ENCODE assay signal across 13 cellular contexts in genomic region chr17:259341-259976, GRCh38.
A peak's percentile ranks its signal among the peaks of the same experiment; 100 is the strongest.
DNase-seq lines count a peak whose midpoint lies in the region; ATAC-seq and TF ChIP-seq lines count a peak whose summit lies in the region.
"Had no signal": no experiment of that assay in that cellular context is flagged by ENCODE, and none has a peak within 500 bp of the region (broad histone marks: within the 10 kb centered on the region; RNA-seq: fewer than 3 reads in every experiment).

No MANE protein-coding gene starts in this region.

- peaks cover 0 to 6% of the 10 kb centered on the region in 2 donors for H3K27me3 Mint-ChIP-seq in natural killer cell (ENCODE audit: low read depth in 2 of 2)

- H3K36me3 ChIP-seq in HUES64 (ENCODE audit: insufficient read depth, low read length) (no peaks in the 10 kb centered on the region), tibial nerve (peaks cover 0 to 8% (median 0%) of the 10 kb centered on the region in 3 donors)

- H3K9ac ChIP-seq in HUES64 (ENCODE audit: low read depth, low read length), result no peak overlapping the region

- H3K27me3 ChIP-seq in HUES64 (ENCODE audit: insufficient read depth, low read length) (peaks cover 6% of the 10 kb centered on the region; the same call in 1 of the 2 replicates), tibial nerve (no peaks in the 10 kb centered on the region)

- H3K4me1 ChIP-seq in HUES64 (ENCODE audit: insufficient read depth, low read length), result peaks cover 14% of the 10 kb centered on the region; the same call in 1 of the 2 replicates
- no peaks in the 10 kb centered on the region for H3K4me1 ChIP-seq in tibial nerve
- H3K4me1 ChIP-seq: psoas muscle had no signal

- H3K4me1 Mint-ChIP-seq in natural killer cell, result peaks cover 0 to 9% of the 10 kb centered on the region in 2 donors

- ATAC-seq in sciatic nerve (no peak), natural killer cell (no peak), HG02571 (IDR thresholded peaks at IDR 0.05; ENCODE audit: unreplicated experiment) (no peak)
- ATAC-seq: psoas muscle had no signal

- 26% methylated on average over 22 of the region's 22 CpGs for WGBS in HUES64
- 49 to 52% methylated on average over 22 of the region's 22 CpGs for WGBS in tibial nerve, 2 donors

- TF ChIP-seq CTCF in natural killer cell (IDR thresholded peaks at IDR 0.05) (no peak), tibial nerve (IDR thresholded peaks at IDR 0.05) (no peak)

- no peaks in the 10 kb centered on the region for H3K36me3 Mint-ChIP-seq in natural killer cell

- no peak overlapping the region for H3K4me3 Mint-ChIP-seq in natural killer cell

- no peak for TF ChIP-seq EP300 in tibial nerve (IDR thresholded peaks at IDR 0.05)

- H3K9me3 Mint-ChIP-seq in natural killer cell, result no peaks in the 10 kb centered on the region

- peak overlapping the region; percentile 61; the same call in 1 of the 2 replicates for H3K27ac ChIP-seq in HUES64 (ENCODE audit: low read depth, low read length)
- no peak overlapping the region for H3K27ac ChIP-seq in tibial nerve
- H3K27ac ChIP-seq: C4-2B, psoas muscle had no signal

- H3K4me3 ChIP-seq in HUES64 (ENCODE audit: low read length) (no peak overlapping the region), tibial nerve (no peak overlapping the region)
- H3K4me3 ChIP-seq: heart right ventricle, psoas muscle had no signal

- H3K27ac Mint-ChIP-seq in natural killer cell, result no peak overlapping the region

- peak; percentile 51 for DNase-seq in G401 (ENCODE audit: low spot score)
- peak; percentile 71 for DNase-seq in iPS DF 19.7 (ENCODE audit: low read depth, low spot score)
- peak; percentile 34 for DNase-seq in sciatic nerve (ENCODE audit: low spot score)
- no peak for DNase-seq in natural killer cell
- no peak for DNase-seq in tibial nerve (ENCODE audit: low spot score in 2 of 2)
- DNase-seq: heart right ventricle; MM.1S; NCI-H2107; psoas muscle; stimulated activated CD4-positive, alpha-beta T cell treated with anti-CD3 and anti-CD28 coated beads, Interleukin-2, amount 100 ng/mL, for 24 hours had no signal

- in situ Hi-C loops in G401 (cut with HindIII; ENCODE audit: low sequenced_read_pairs), result no loop called here

- no peak for TF ChIP-seq POLR2A in tibial nerve (IDR thresholded peaks at IDR 0.05)

- H3K9me3 ChIP-seq in HUES64 (ENCODE audit: insufficient read depth, low read depth, low read length) (peaks cover 4% of the 10 kb centered on the region; the same call in 1 of the 2 replicates), tibial nerve (no peaks in the 10 kb centered on the region)
- H3K9me3 ChIP-seq: heart right ventricle, psoas muscle had no signal

- intact Hi-C loops in sciatic nerve (cut with DNase I) (no loop called here), natural killer cell (cut with micrococcal nuclease) (no loop called here)

Comparison
In these comparisons a context has a peak if more than half of its experiments do, and no peak if none do; other contexts are left out.
1. DNase-seq: peak in G401 (single experiment), iPS DF 19.7 (single experiment) and sciatic nerve (single experiment); none in natural killer cell (single experiment) and tibial nerve (0 of 2).